12 cellular contexts compared by ENCODE assay signal in the genomic region with DNA sequence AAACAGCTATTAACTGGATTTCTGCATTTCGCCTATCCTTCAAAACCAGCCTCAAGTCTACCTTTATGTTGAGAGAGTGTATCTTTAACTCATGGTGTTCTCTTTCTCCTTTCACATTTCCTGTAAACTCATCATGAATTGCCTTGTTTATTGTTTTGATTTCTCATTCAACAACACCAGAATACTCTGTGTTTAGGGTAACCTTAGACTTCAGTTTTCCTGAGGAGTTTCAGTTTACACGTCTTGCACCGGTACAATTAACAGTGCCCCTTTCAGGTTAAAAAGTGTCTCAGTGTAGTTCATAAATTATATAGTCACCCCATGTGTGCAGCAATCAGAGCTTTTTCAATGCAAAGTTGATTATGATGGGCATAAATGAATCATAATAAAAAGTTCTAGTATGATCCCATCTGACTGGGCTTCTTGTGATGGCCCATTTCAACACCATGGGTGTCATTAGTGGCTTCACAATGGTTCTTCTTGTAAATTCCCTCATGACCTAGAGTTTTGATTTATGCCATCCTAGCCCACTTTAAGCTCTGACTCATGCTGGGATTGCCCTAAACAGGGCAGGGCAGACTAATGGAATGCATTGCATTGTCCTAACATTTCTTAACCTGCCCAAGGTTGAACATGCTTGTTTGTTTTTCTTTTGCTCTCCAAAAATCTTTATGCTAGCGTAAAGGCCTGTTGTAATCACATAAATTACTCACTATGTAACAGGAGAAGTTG. TPM values are rescaled to one million over a fixed set of nuclear protein-coding genes. Genes with fewer than 3 reads are reported as not detected.
A peak's percentile ranks its signal among the peaks of the same experiment; 100 is the strongest.
DNase-seq lines count a peak whose midpoint lies in the region; ATAC-seq and TF ChIP-seq lines count a peak whose summit lies in the region.
"Had no signal": no experiment of that assay in that cellular context is flagged by ENCODE, and none has a peak within 500 bp of the region (broad histone marks: within the 10 kb centered on the region; RNA-seq: fewer than 3 reads in every experiment).

No MANE protein-coding gene starts in this region.

- ATAC-seq in GM21390 (IDR thresholded peaks at IDR 0.05; ENCODE audit: unreplicated experiment) (no peak), psoas muscle (no peak)
- ATAC-seq: CD8-positive, alpha-beta T cell had no signal

- intact Hi-C loops in psoas muscle (cut with DNase I), result no loop called here

- H3K4me3 ChIP-seq in psoas muscle, result no peak overlapping the region

- WGBS in psoas muscle, 3 donors, result 87 to 92% (median 88%) methylated on average over 4 of the region's 4 CpGs

- no peaks in the 10 kb centered on the region for H3K36me3 ChIP-seq in psoas muscle (ENCODE audit: insufficient read depth in 1 of 2, low read depth in 1 of 2)

- no peak overlapping the region for H3K27ac ChIP-seq in psoas muscle

- DNase-seq in GM04503 (ENCODE audit: low read depth), result peak; percentile 65
- peak; percentile 74 for DNase-seq in RPMI7951 (ENCODE audit: low read depth)
- peak; percentile 63 for DNase-seq in fibroblast of gingiva (ENCODE audit: low read depth)
- DNase-seq in progenitor cell of endocrine pancreas (ENCODE audit: low spot score, unreplicated experiment), result no peak
- no peak for DNase-seq in psoas muscle
- DNase-seq in activated naive CD4-positive, alpha-beta T cell treated with Interleukin-2 at 50 U/mL for 16 hours, result no peak
- no peak for DNase-seq in activated CD4-positive, alpha-beta T cell treated with anti-CD3 and anti-CD28 coated beads for 1 hour
- DNase-seq: activated naive CD4-positive, alpha-beta T cell treated with anti-CD3 and anti-CD28 coated beads, Interleukin-2, amount 10 ng/mL, durations not matched to agents 7 days and 5 days; CD8-positive, alpha-beta T cell; NCI-H526; stimulated activated CD4-positive, alpha-beta T cell treated with anti-CD3 and anti-CD28 coated beads, Interleukin-1b, Interleukin-23, amount 100 ng/mL, for 48 hours had no signal

- peaks cover 4% of the 10 kb centered on the region for H3K9me3 Mint-ChIP-seq in progenitor cell of endocrine pancreas (ENCODE audit: low read depth)
- H3K9me3 Mint-ChIP-seq: activated naive CD4-positive, alpha-beta T cell treated with anti-CD3 and anti-CD28 coated beads, Interleukin-2, amount 10 ng/mL, durations not matched to agents 7 days and 5 days; CD8-positive, alpha-beta T cell had no signal

- no peak overlapping the region for H3K4me3 Mint-ChIP-seq in progenitor cell of endocrine pancreas (ENCODE audit: low read depth)
- H3K4me3 Mint-ChIP-seq: activated naive CD4-positive, alpha-beta T cell treated with anti-CD3 and anti-CD28 coated beads, Interleukin-2, amount 10 ng/mL, durations not matched to agents 7 days and 5 days; CD8-positive, alpha-beta T cell had no signal

- H3K27me3 Mint-ChIP-seq in progenitor cell of endocrine pancreas, result no peaks in the 10 kb centered on the region
- H3K27me3 Mint-ChIP-seq: activated naive CD4-positive, alpha-beta T cell treated with anti-CD3 and anti-CD28 coated beads, Interleukin-2, amount 10 ng/mL, durations not matched to agents 7 days and 5 days had no signal

- TF ChIP-seq CTCF in progenitor cell of endocrine pancreas (IDR thresholded peaks at IDR 0.05; ENCODE audit: unreplicated experiment) (no peak), psoas muscle (IDR thresholded peaks at IDR 0.05) (no peak)

- peak overlapping the region; percentile 19 for H3K27ac Mint-ChIP-seq in progenitor cell of endocrine pancreas
- H3K27ac Mint-ChIP-seq: activated naive CD4-positive, alpha-beta T cell treated with anti-CD3 and anti-CD28 coated beads, Interleukin-2, amount 10 ng/mL, durations not matched to agents 7 days and 5 days; CD8-positive, alpha-beta T cell had no signal

- peaks cover 8% of the 10 kb centered on the region for H3K4me1 Mint-ChIP-seq in progenitor cell of endocrine pancreas (ENCODE audit: low read depth)
- H3K4me1 Mint-ChIP-seq: activated naive CD4-positive, alpha-beta T cell treated with anti-CD3 and anti-CD28 coated beads, Interleukin-2, amount 10 ng/mL, durations not matched to agents 7 days and 5 days had no signal

- peaks cover 16% of the 10 kb centered on the region for H3K36me3 Mint-ChIP-seq in progenitor cell of endocrine pancreas (ENCODE audit: insufficient read depth)
- H3K36me3 Mint-ChIP-seq: activated naive CD4-positive, alpha-beta T cell treated with anti-CD3 and anti-CD28 coated beads, Interleukin-2, amount 10 ng/mL, durations not matched to agents 7 days and 5 days; CD8-positive, alpha-beta T cell had no signal

- H3K4me1 ChIP-seq in psoas muscle, result no peaks in the 10 kb centered on the region

- no peaks in the 10 kb centered on the region for H3K9me3 ChIP-seq in psoas muscle

- H3K27me3 ChIP-seq in psoas muscle (ENCODE audit: insufficient read depth in 3 of 3, low read length in 2 of 3), result no peaks in the 10 kb centered on the region

RNA-seq across cellular contexts. Expression of a gene that starts 22.0 kb away (rescaled TPM):
- 18.9 and 19.7 TPM in 2 replicates for total RNA-seq in RPMI7951 (2014; rRNA removed; shearing (Covaris generic))
- total RNA-seq in progenitor cell of endocrine pancreas (37.2 and 38.6 TPM in 2 replicates), psoas muscle (under 1 TPM; 0.08 to 0.60 (median 0.16) TPM)
- under 1 TPM; 0.04 to 0.14 (median 0.04) TPM for polyA plus RNA-seq in psoas muscle
- total RNA-seq: CD8-positive, alpha-beta T cell had no signal

Comparison
In these comparisons a context has a peak if more than half of its experiments do, and no peak if none do; other contexts are left out.
1. DNase-seq: peak in GM04503 (single experiment), RPMI7951 (single experiment) and fibroblast of gingiva (single experiment); none in progenitor cell of endocrine pancreas (single experiment), psoas muscle (0 of 2), activated naive CD4-positive, alpha-beta T cell treated with Interleukin-2 at 50 U/mL for 16 hours (single experiment) and activated CD4-positive, alpha-beta T cell treated with anti-CD3 and anti-CD28 coated beads for 1 hour (single experiment).
2. RNA of a gene that starts 22.0 kb away (total RNA-seq): 37.2 to 38.6 TPM in progenitor cell of endocrine pancreas and 18.9 to 19.7 TPM in RPMI7951; 0.08 to 0.60 TPM in psoas muscle; every median in the first group is over 10 times any median in the second.